In the genomic region with DNA sequence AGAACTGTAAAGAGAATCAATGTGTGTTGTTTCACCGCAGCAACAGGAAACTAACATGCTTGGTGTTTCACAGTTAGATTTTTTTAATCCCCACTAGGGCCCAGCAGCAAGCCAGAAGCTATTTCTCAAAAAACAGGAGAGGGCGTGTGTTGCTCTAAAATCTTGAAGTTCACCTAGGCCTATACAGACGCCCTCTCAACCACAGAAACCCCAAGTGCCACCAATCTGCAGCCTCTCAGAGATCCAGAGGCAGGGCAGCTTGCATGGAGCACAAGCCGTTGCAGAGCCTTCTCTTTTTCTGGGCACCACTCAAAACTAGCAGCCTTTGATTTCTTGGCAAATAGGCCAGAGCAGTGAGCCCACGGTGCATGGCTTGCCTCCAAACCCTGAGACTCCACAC, we compare ENCODE assay signal across 28 cellular contexts.
A peak's percentile ranks its signal among the peaks of the same experiment; 100 is the strongest.
DNase-seq lines count a peak whose midpoint lies in the region; ATAC-seq, FAIRE-seq and TF ChIP-seq lines count a peak whose summit lies in the region.
"Had no signal": no experiment of that assay in that cellular context is flagged by ENCODE, and none has a peak within 500 bp of the region (broad histone marks: within the 10 kb centered on the region; RNA-seq: fewer than 3 reads in every experiment).

No MANE protein-coding gene starts in this region.

- CTCF ChIA-PET in H1 (lab: Charles Lee; ENCODE audit: partially characterized antibody), result no interaction called here

- peak; percentile 15 to 20; a peak in 2 of 4 replicates for TF ChIP-seq RAD21 in H1 (IDR thresholded peaks at IDR 0.05 in 1 of 2, conservative IDR thresholded peaks at IDR 0.05 in 1 of 2; ENCODE audit: low read depth in 2 of 2, low read length in 2 of 2)

- no peak overlapping the region for H4K8ac ChIP-seq in H1 (ENCODE audit: extremely low read depth, insufficient read depth, low read length)

- H2BK15ac ChIP-seq in H1 (ENCODE audit: low read length), result no peak overlapping the region

- ATAC-seq in HG03095 (IDR thresholded peaks at IDR 0.05; ENCODE audit: unreplicated experiment) (no peak), pancreas (no peak)
- ATAC-seq: activated naive CD4-positive, alpha-beta T cell treated with anti-CD3 and anti-CD28 coated beads, Interleukin-2, amount 50 U/mL, for 72 hours; left lung; right cardiac atrium; T-helper 17 cell had no signal

- no peaks in the 10 kb centered on the region for H3K79me1 ChIP-seq in H1 (ENCODE audit: low read depth, low read length)

- H3K27ac ChIP-seq in OCI-LY1 (ENCODE audit: low read depth, low read length, poor library complexity, severe bottlenecking), result no peak overlapping the region
- no peak overlapping the region for H3K27ac ChIP-seq in H1 (ENCODE audit: low read depth, low read length)
- peak overlapping the region; percentile 46 for H3K27ac ChIP-seq in thymus (ENCODE audit: low read depth)
- H3K27ac ChIP-seq in pancreas, result no peak overlapping the region
- H3K27ac ChIP-seq: left lung, testis had no signal

- no peaks in the 10 kb centered on the region; the same call in 1 of the 2 replicates for H3K36me3 ChIP-seq in OCI-LY1 (ENCODE audit: insufficient read depth, low read length)
- no peaks in the 10 kb centered on the region for H3K36me3 ChIP-seq in H1 (ENCODE audit: control insufficient read depth in 2 of 4, insufficient read depth in 4 of 4, low read length in 3 of 4)
- H3K36me3 ChIP-seq in thymus (ENCODE audit: control insufficient read depth, insufficient read depth), result no peaks in the 10 kb centered on the region
- no peaks in the 10 kb centered on the region for H3K36me3 ChIP-seq in pancreas
- H3K36me3 ChIP-seq: left lung had no signal

- H2AFZ ChIP-seq in OCI-LY1 (ENCODE audit: low read length) (no peak overlapping the region), H1 (ENCODE audit: low read length) (no peak overlapping the region)

- no peak overlapping the region for H4K5ac ChIP-seq in H1 (ENCODE audit: insufficient read length, low read depth, low read length)

- H3K27me3 ChIP-seq in OCI-LY1 (ENCODE audit: insufficient read depth, low read length), result no peaks in the 10 kb centered on the region; the same call in 1 of the 2 replicates
- H3K27me3 ChIP-seq in H1 (replicated peaks in 1 of 4; ENCODE audit: control insufficient read depth in 3 of 4, extremely low read depth in 1 of 4, insufficient read depth in 3 of 4, low read length in 3 of 4), result 0 out of 7 replicates have a peak, but pooled peaks cover 0 to 2% (median 0%) of the 10 kb centered on the region in 4 experiments
- H3K27me3 ChIP-seq in thymus (ENCODE audit: control insufficient read depth, insufficient read depth), result no peaks in the 10 kb centered on the region
- no peaks in the 10 kb centered on the region for H3K27me3 ChIP-seq in pancreas
- H3K27me3 ChIP-seq: left lung, testis had no signal

- no peak for TF ChIP-seq POLR2A in H1 (IDR thresholded peaks at IDR 0.05; ENCODE audit: control extremely low read depth in 1 of 2, low read depth in 2 of 2, low read length in 2 of 2)

- POLR2A ChIA-PET in H1 (lab: Charles Lee; ENCODE audit: partially characterized antibody), result interaction anchor here (0.5 kb wide), 1 partner anchor 1850 kb away, joined by 3 read pairs; the partner anchor contains the start of gene TRMU

- no peak overlapping the region for H3K14ac ChIP-seq in H1 (ENCODE audit: insufficient read length)

- H3K9me3 ChIP-seq in OCI-LY1 (ENCODE audit: low read length) (no peaks in the 10 kb centered on the region), H1 (ENCODE audit: insufficient read depth in 2 of 2, low read depth in 1 of 2, low read length in 1 of 2) (no peaks in the 10 kb centered on the region), thymus (ENCODE audit: control insufficient read depth) (no peaks in the 10 kb centered on the region), pancreas (no peaks in the 10 kb centered on the region)
- H3K9me3 ChIP-seq: testis had no signal

- H3K4ac ChIP-seq in H1 (replicated peaks; ENCODE audit: insufficient read length, low read depth, low read length), result no peak overlapping the region

- H4K20me1 ChIP-seq in OCI-LY1 (ENCODE audit: insufficient read depth, low read length) (no peaks in the 10 kb centered on the region), H1 (replicated peaks in 1 of 2; ENCODE audit: control insufficient read depth in 1 of 2, insufficient read depth in 2 of 2, low read length in 2 of 2) (no peaks in the 10 kb centered on the region)

- H3K9ac ChIP-seq in OCI-LY1 (ENCODE audit: low read length) (no peak overlapping the region), H1 (replicated peaks in 1 of 4; ENCODE audit: extremely low read depth in 1 of 4, low read depth in 3 of 4, low read length in 3 of 4) (no peak overlapping the region)

- peak; percentile 20; the same call in 1 of the 2 replicates for TF ChIP-seq CTCF in OCI-LY1 (IDR thresholded peaks at IDR 0.05; ENCODE audit: low read length)
- TF ChIP-seq CTCF in H1 (IDR thresholded peaks at IDR 0.05; ENCODE audit: control extremely low read depth in 1 of 3, insufficient read depth in 1 of 3, low read depth in 1 of 3, low read length in 3 of 3), result no peak
- no peak for TF ChIP-seq CTCF in pancreas (IDR thresholded peaks at IDR 0.05)

- no peaks in the 10 kb centered on the region for H3K9me2 ChIP-seq in OCI-LY1 (ENCODE audit: low read depth, low read length)

- H3F3A ChIP-seq in OCI-LY1 (ENCODE audit: insufficient read depth, low read length), result no peaks in the 10 kb centered on the region

- no peak overlapping the region for H2AK5ac ChIP-seq in H1 (ENCODE audit: low read depth, low read length)

- TF ChIP-seq EP300 in H1 (IDR thresholded peaks at IDR 0.05; ENCODE audit: borderline replicate concordance in 1 of 2, low read depth in 2 of 2, low read length in 2 of 2), result no peak

- no peak overlapping the region for H2BK5ac ChIP-seq in H1 (ENCODE audit: low read depth, low read length)

- H3K23me2 ChIP-seq in H1 (ENCODE audit: low read depth, low read length), result no peaks in the 10 kb centered on the region

- H3K79me2 ChIP-seq in OCI-LY1 (ENCODE audit: insufficient read depth, low read length) (no peaks in the 10 kb centered on the region), H1 (ENCODE audit: control insufficient read depth in 1 of 2, insufficient read depth in 2 of 2, low read length in 2 of 2) (no peaks in the 10 kb centered on the region)

- no peak overlapping the region for H3K18ac ChIP-seq in H1 (ENCODE audit: extremely low read depth, low read length)

- no peaks in the 10 kb centered on the region for H3K4me1 ChIP-seq in OCI-LY1 (ENCODE audit: insufficient read depth, low read length, severe bottlenecking)
- H3K4me1 ChIP-seq in H1 (replicated peaks in 1 of 4; ENCODE audit: control insufficient read depth in 3 of 4, insufficient read depth in 4 of 4, low read length in 3 of 4), result peaks cover 3 to 11% (median 6%) of the 10 kb centered on the region in 4 experiments; a peak in 4 of 7 replicates
- H3K4me1 ChIP-seq in thymus (ENCODE audit: control insufficient read depth, insufficient read depth, low read length), result peaks cover 28% of the 10 kb centered on the region
- H3K4me1 ChIP-seq in pancreas, result no peaks in the 10 kb centered on the region
- H3K4me1 ChIP-seq: left lung, testis had no signal

- H3K4me3 ChIP-seq in OCI-LY1 (ENCODE audit: low read depth, low read length, poor library complexity, severe bottlenecking) (no peak overlapping the region), H1 (ENCODE audit: extremely low read depth in 1 of 4, insufficient read depth in 2 of 4, low read depth in 3 of 4, low read length in 4 of 4) (no peak overlapping the region), thymus (ENCODE audit: low read length) (peak overlapping the region; percentile 17), pancreas (no peak overlapping the region)
- H3K4me3 ChIP-seq: left lung, smooth muscle cell, testis had no signal

- intact Hi-C loops in pancreas (cut with DNase I), result no loop called here

- H2BK120ac ChIP-seq in H1 (replicated peaks; ENCODE audit: low read depth, low read length), result no peak overlapping the region

- no peak overlapping the region for H4K91ac ChIP-seq in H1 (replicated peaks; ENCODE audit: insufficient read length, low read length)

- WGBS in H1 (ENCODE audit: extremely low coverage in 1 of 2, insufficient coverage in 1 of 2, insufficient read length in 1 of 2, insufficient replicate concordance in 2 of 2, low coverage in 1 of 2, low lambda C conversion rate in 2 of 2, missing lambda C conversion rate in 1 of 2), 2 experiments, result 82% methylated on average over 5 of the region's 5 CpGs; no CpG with 5 or more reads in 1 of the 2 experiments
- WGBS in thymus, result 15% methylated on average over 5 of the region's 5 CpGs
- WGBS in pancreas, 2 donors, result 53 to 67% methylated on average over 5 of the region's 5 CpGs

- no peak overlapping the region for H3K23ac ChIP-seq in H1 (ENCODE audit: insufficient read length)

- FAIRE-seq in H1 (lab: Jason Lieb, UNC) (no peak), pancreas (lab: Jason Lieb, UNC) (no peak)
- FAIRE-seq: H54, TTC549 had no signal

- no peak overlapping the region for H2BK20ac ChIP-seq in H1 (ENCODE audit: low read length)

- no peak overlapping the region for H2BK12ac ChIP-seq in H1 (ENCODE audit: low read depth, low read length)

- no peak overlapping the region for H3K4me2 ChIP-seq in OCI-LY1 (ENCODE audit: low read length)
- no peak overlapping the region for H3K4me2 ChIP-seq in H1 (ENCODE audit: insufficient read depth in 1 of 2, low read depth in 2 of 2, low read length in 2 of 2)
- H3K4me2 ChIP-seq: smooth muscle cell had no signal

- DNase-seq in activated CD8-positive, alpha-beta memory T cell treated with anti-CD3 and anti-CD28 coated beads, Interleukin-2, amount 50 U/mL, for 48 hours, result peak; percentile 41
- DNase-seq in activated CD8-positive, alpha-beta memory T cell treated with anti-CD3 and anti-CD28 coated beads, Interleukin-2, amount 50 U/mL, for 4 hours, result no peak
- DNase-seq in H1 (ENCODE audit: low read depth in 1 of 2, low spot score in 2 of 2), result peak in 1 of 2 experiments; percentile 29
- DNase-seq in HT-29 (ENCODE audit: low spot score), result no peak
- no peak for DNase-seq in pancreas
- DNase-seq: activated CD4-positive, alpha-beta T cell treated with anti-CD3 and anti-CD28 coated beads, Interleukin-2, amount 50 U/mL, for 4 hours; activated T-cell treated with anti-CD3 and anti-CD28 coated beads for 4 hours; amygdala; CD4-positive, alpha-beta T cell; effector CD8-positive, alpha-beta T cell; erythroblast; left lung; NCI-H1417; NCI-H2029; NCI-H526; NK-92 treated with Interleukin-12 subunit alpha and Interleukin-12 subunit beta, amount 100 ng/mL, for 24 hours; posterior cingulate gyrus; right cardiac atrium; SHP77; T-helper 17 cell; testis had no signal

- H3K56ac ChIP-seq in H1 (replicated peaks; ENCODE audit: insufficient read length, low read depth, low read length), result no peak overlapping the region

TF ChIP-seq in H1, 55 proteins besides CTCF, POLR2A, EP300 and RAD21 (continues in another document):
- TF ChIP-seq FOSL1 (IDR thresholded peaks at IDR 0.05; ENCODE audit: insufficient read depth, low read depth, low read length), result no peak
- no peak for TF ChIP-seq KDM4A (IDR thresholded peaks at IDR 0.05; ENCODE audit: low read depth, low read length, severe bottlenecking)
- TF ChIP-seq HDAC2 (IDR thresholded peaks at IDR 0.05; ENCODE audit: borderline replicate concordance in 1 of 2, low read depth in 2 of 2, low read length in 2 of 2), result no peak
- no peak for TF ChIP-seq SP1 (IDR thresholded peaks at IDR 0.05; ENCODE audit: low read depth, low read length)
- no peak for TF ChIP-seq RXRA (IDR thresholded peaks at IDR 0.05; ENCODE audit: insufficient read depth, low read depth, low read length)
- no peak for TF ChIP-seq RFX5 (IDR thresholded peaks at IDR 0.05; ENCODE audit: borderline replicate concordance, low read depth, low read length)
